8 cellular contexts compared by ENCODE assay signal in genomic region chr10:92573091-92573797, GRCh38. TPM values are rescaled to one million over a fixed set of nuclear protein-coding genes. Genes with fewer than 3 reads are reported as not detected.
DNase-seq lines count a peak whose midpoint lies in the region; ATAC-seq, FAIRE-seq and TF ChIP-seq lines count a peak whose summit lies in the region.

No MANE protein-coding gene starts in this region.

- H2AFZ ChIP-seq in H1 (ENCODE audit: low read length), result peak overlapping the region; percentile 44
- peak overlapping the region; percentile 96 for H2AFZ ChIP-seq in mesenchymal stem cell (ENCODE audit: low read depth, low read length)

- peaks cover 10% of the 10 kb centered on the region for H3K79me1 ChIP-seq in H1 (ENCODE audit: low read depth, low read length)
- peaks cover 7% of the 10 kb centered on the region for H3K79me1 ChIP-seq in mesenchymal stem cell (replicated peaks; ENCODE audit: low read length, poor library complexity, severe bottlenecking)

- H3K4me2 ChIP-seq in H1 (ENCODE audit: insufficient read depth in 1 of 2, low read depth in 2 of 2, low read length in 2 of 2), result peak overlapping the region; percentile 86 to 96
- peak overlapping the region; percentile 50 for H3K4me2 ChIP-seq in mesenchymal stem cell (ENCODE audit: low read length, poor library complexity, severe bottlenecking)

- H2BK15ac ChIP-seq in H1 (ENCODE audit: low read length) (no peak overlapping the region), mesenchymal stem cell (ENCODE audit: low read depth, poor library complexity, severe bottlenecking) (peak overlapping the region; percentile 86)

- no peak for TF ChIP-seq POLR2A in H1 (IDR thresholded peaks at IDR 0.05; ENCODE audit: control extremely low read depth in 1 of 2, low read depth in 2 of 2, low read length in 2 of 2)

- no peak for FAIRE-seq in H1 (lab: Jason Lieb, UNC)

- peak overlapping the region; percentile 55 to 81 (median 72) for H3K9ac ChIP-seq in H1 (replicated peaks in 1 of 4; ENCODE audit: extremely low read depth in 1 of 4, low read depth in 3 of 4, low read length in 3 of 4)
- H3K9ac ChIP-seq in mesenchymal stem cell (ENCODE audit: low read length), result peak overlapping the region; percentile 97

- H4K8ac ChIP-seq in H1 (ENCODE audit: extremely low read depth, insufficient read depth, low read length) (peak overlapping the region; percentile 93), mesenchymal stem cell (ENCODE audit: low read length) (peak overlapping the region; percentile 97)

- H3K27ac Mint-ChIP-seq in stimulated activated naive CD8-positive, alpha-beta T cell treated with anti-CD3 and anti-CD28 coated beads, Interleukin-15, amount 100 ng/mL, for 72 hours, result peak overlapping the region; percentile 49 to 97

- H3K4me3 ChIP-seq in H1 (ENCODE audit: extremely low read depth in 1 of 4, insufficient read depth in 2 of 4, low read depth in 3 of 4, low read length in 4 of 4) (peak overlapping the region; percentile 75 to 84 (median 79)), mesenchymal stem cell (ENCODE audit: insufficient read depth in 1 of 2, low read depth in 1 of 2, low read length in 2 of 2) (peak overlapping the region; percentile 90 to 94)

- H3K18ac ChIP-seq in H1 (ENCODE audit: extremely low read depth, low read length) (0 out of 2 replicates have a peak overlapping the region, but pooled peaks have one; percentile 48), mesenchymal stem cell (ENCODE audit: low read depth in 1 of 2, low read length in 2 of 2) (peak overlapping the region; percentile 98 to 99)

- ATAC-seq in GM19043 (IDR thresholded peaks at IDR 0.05; ENCODE audit: low read depth, unreplicated experiment), result peak; percentile 14
- ATAC-seq in stimulated activated naive CD8-positive, alpha-beta T cell treated with anti-CD3 and anti-CD28 coated beads, Interleukin-15, amount 100 ng/mL, for 72 hours, result peak; percentile 43
- no peak for ATAC-seq in HG03457 (IDR thresholded peaks at IDR 0.05; ENCODE audit: unreplicated experiment)

- 4% methylated on average over 44 of the region's 56 CpGs; no CpG with 5 or more reads in 1 of the 2 experiments for WGBS in H1 (ENCODE audit: extremely low coverage in 1 of 2, insufficient coverage in 1 of 2, insufficient read length in 1 of 2, insufficient replicate concordance in 2 of 2, low coverage in 1 of 2, low lambda C conversion rate in 2 of 2, missing lambda C conversion rate in 1 of 2), 2 experiments
- under 1% methylated on average over 55 of the region's 56 CpGs for WGBS in mesenchymal stem cell

- POLR2A ChIA-PET in H1 (lab: Charles Lee; ENCODE audit: partially characterized antibody), result interaction anchor here (0.6 to 4.3 kb wide), 8 partner anchors 16 to 55 kb away, joined by 3 to 34 read pairs (median 4); partner anchors contain the start of gene KIF11

- no peak overlapping the region for H4K91ac ChIP-seq in H1 (replicated peaks; ENCODE audit: insufficient read length, low read length)
- H4K91ac ChIP-seq in mesenchymal stem cell (ENCODE audit: low read length), result peak overlapping the region; percentile 92

- TF ChIP-seq EP300 in H1 (IDR thresholded peaks at IDR 0.05; ENCODE audit: borderline replicate concordance in 1 of 2, low read depth in 2 of 2, low read length in 2 of 2), result no peak

- CTCF ChIA-PET in H1 (lab: Charles Lee; ENCODE audit: partially characterized antibody), result interaction anchor here (0.6 to 8.0 kb wide), 13 partner anchors 12 to 270 kb away, joined by 3 to 51 read pairs (median 5); no protein-coding TSS in a partner anchor

- H3K9me3 ChIP-seq in H1 (ENCODE audit: insufficient read depth in 2 of 2, low read depth in 1 of 2, low read length in 1 of 2) (no peaks in the 10 kb centered on the region), mesenchymal stem cell (ENCODE audit: control insufficient read depth, low read length) (no peaks in the 10 kb centered on the region)

- H2AK5ac ChIP-seq in H1 (ENCODE audit: low read depth, low read length) (no peak overlapping the region), mesenchymal stem cell (ENCODE audit: low read length, severe bottlenecking) (no peak overlapping the region)

- H2BK12ac ChIP-seq in H1 (ENCODE audit: low read depth, low read length), result no peak overlapping the region
- peak overlapping the region in 1 of 2 experiments; percentile 67 for H2BK12ac ChIP-seq in mesenchymal stem cell (ENCODE audit: low read length in 2 of 2)

- H3K9me3 Mint-ChIP-seq in stimulated activated naive CD8-positive, alpha-beta T cell treated with anti-CD3 and anti-CD28 coated beads, Interleukin-15, amount 100 ng/mL, for 72 hours, result no peaks in the 10 kb centered on the region

- H4K5ac ChIP-seq in H1 (ENCODE audit: insufficient read length, low read depth, low read length), result peak overlapping the region; percentile 68

- peaks cover 2 to 8% (median 3%) of the 10 kb centered on the region in 4 experiments; a peak in 4 of 7 replicates for H3K4me1 ChIP-seq in H1 (replicated peaks in 1 of 4; ENCODE audit: control insufficient read depth in 3 of 4, insufficient read depth in 4 of 4, low read length in 3 of 4)
- peaks cover 4% of the 10 kb centered on the region for H3K4me1 ChIP-seq in mesenchymal stem cell (ENCODE audit: control insufficient read depth, insufficient read depth, low read depth, low read length)

- H3K23me2 ChIP-seq in H1 (ENCODE audit: low read depth, low read length), result peaks cover 5% of the 10 kb centered on the region; the same call in 1 of the 2 replicates

- peak; percentile 66 for DNase-seq in ACHN
- peak; percentile 53 for DNase-seq in LHCN-M2 (ENCODE audit: low read depth)
- DNase-seq in activated CD4-positive, alpha-beta T cell treated with anti-CD3 and anti-CD28 coated beads, Interleukin-2, amount 50 U/mL, for 1 hour, result peak; percentile 37
- peak in 1 of 2 experiments; percentile 70 for DNase-seq in H1 (ENCODE audit: low read depth in 1 of 2, low spot score in 2 of 2)
- DNase-seq in mesenchymal stem cell, result peak; percentile 68
- peak; percentile 30 to 49 for DNase-seq in stimulated activated naive CD8-positive, alpha-beta T cell treated with anti-CD3 and anti-CD28 coated beads, Interleukin-15, amount 100 ng/mL, for 72 hours

- H3K4me1 Mint-ChIP-seq in stimulated activated naive CD8-positive, alpha-beta T cell treated with anti-CD3 and anti-CD28 coated beads, Interleukin-15, amount 100 ng/mL, for 72 hours, result peaks cover 31% of the 10 kb centered on the region

- H2BK120ac ChIP-seq in H1 (replicated peaks; ENCODE audit: low read depth, low read length) (no peak overlapping the region), mesenchymal stem cell (ENCODE audit: low read depth, low read length) (peak overlapping the region; percentile 52)

- H3K56ac ChIP-seq in H1 (replicated peaks; ENCODE audit: insufficient read length, low read depth, low read length), result peak overlapping the region; percentile 39

- no peak overlapping the region for H2BK5ac ChIP-seq in H1 (ENCODE audit: low read depth, low read length)
- peak overlapping the region; percentile 96 for H2BK5ac ChIP-seq in mesenchymal stem cell (ENCODE audit: low read depth, low read length, poor library complexity, severe bottlenecking)

- TF ChIP-seq RAD21 in H1 (IDR thresholded peaks at IDR 0.05 in 1 of 2, conservative IDR thresholded peaks at IDR 0.05 in 1 of 2; ENCODE audit: low read depth in 2 of 2, low read length in 2 of 2), result no peak

- no peak overlapping the region for H3K4ac ChIP-seq in H1 (replicated peaks; ENCODE audit: insufficient read length, low read depth, low read length)
- H3K4ac ChIP-seq in mesenchymal stem cell (ENCODE audit: low read depth in 1 of 2, low read length in 2 of 2), result peak overlapping the region; percentile 85 to 92

- no peaks in the 10 kb centered on the region for H3K27me3 Mint-ChIP-seq in stimulated activated naive CD8-positive, alpha-beta T cell treated with anti-CD3 and anti-CD28 coated beads, Interleukin-15, amount 100 ng/mL, for 72 hours

- no peaks in the 10 kb centered on the region; a peak in 1 of 8 replicates for H3K36me3 ChIP-seq in H1 (ENCODE audit: control insufficient read depth in 2 of 4, insufficient read depth in 4 of 4, low read length in 3 of 4)
- no peaks in the 10 kb centered on the region for H3K36me3 ChIP-seq in mesenchymal stem cell (ENCODE audit: control insufficient read depth in 1 of 2, insufficient read depth in 2 of 2, low read depth in 1 of 2, low read length in 2 of 2)

- peak overlapping the region; percentile 77; the same call in 1 of the 2 replicates for H3K27ac ChIP-seq in H1 (ENCODE audit: low read depth, low read length)
- peak overlapping the region; percentile 80 for H3K27ac ChIP-seq in mesenchymal stem cell (ENCODE audit: low read length, poor library complexity, severe bottlenecking)

- H4K20me1 ChIP-seq in H1 (replicated peaks in 1 of 2; ENCODE audit: control insufficient read depth in 1 of 2, insufficient read depth in 2 of 2, low read length in 2 of 2), result peaks cover 1 to 4% of the 10 kb centered on the region in 2 experiments

- H3K23ac ChIP-seq in H1 (ENCODE audit: insufficient read length) (no peak overlapping the region), mesenchymal stem cell (ENCODE audit: low read length in 2 of 2) (peak overlapping the region in 1 of 2 experiments; percentile 23)

- peak overlapping the region; percentile 68 for H3K4me3 Mint-ChIP-seq in stimulated activated naive CD8-positive, alpha-beta T cell treated with anti-CD3 and anti-CD28 coated beads, Interleukin-15, amount 100 ng/mL, for 72 hours

- H3K14ac ChIP-seq in H1 (ENCODE audit: insufficient read length) (no peak overlapping the region), mesenchymal stem cell (ENCODE audit: low read length in 2 of 2) (peak overlapping the region in 1 of 2 experiments; percentile 98)

- H3K27me3 ChIP-seq in H1 (replicated peaks in 1 of 4; ENCODE audit: control insufficient read depth in 3 of 4, extremely low read depth in 1 of 4, insufficient read depth in 3 of 4, low read length in 3 of 4), result no peaks in the 10 kb centered on the region
- H3K27me3 ChIP-seq in mesenchymal stem cell (ENCODE audit: control insufficient read depth in 1 of 2, insufficient read depth in 1 of 2, low read length in 2 of 2), result no peaks in the 10 kb centered on the region

- H3K79me2 ChIP-seq in H1 (ENCODE audit: control insufficient read depth in 1 of 2, insufficient read depth in 2 of 2, low read length in 2 of 2), result peaks cover 0 to 36% of the 10 kb centered on the region in 2 experiments; a peak in 2 of 4 replicates

- H2BK20ac ChIP-seq in H1 (ENCODE audit: low read length), result no peak overlapping the region

- in situ Hi-C loops in ACHN (cut with HindIII; ENCODE audit: low pct_ligation_motif_present, low pct_unique_long_range_greater_than_20kb, low sequenced_read_pairs), result no loop called here

- TF ChIP-seq CTCF in H1 (IDR thresholded peaks at IDR 0.05; ENCODE audit: control extremely low read depth in 1 of 3, insufficient read depth in 1 of 3, low read depth in 1 of 3, low read length in 3 of 3), result no peak

RNA-seq across cellular contexts. Expression of gene IDE, which starts 0.6 kb away (rescaled TPM):
- total RNA-seq in LHCN-M2 (2014; rRNA removed), result 25.3 and 27.0 TPM in 2 replicates
- 9.2 TPM for polyA plus RNA-seq in LHCN-M2 (2012)
- total RNA-seq in H1 (2021; fragmentation: NEBNext Ultra II Directional; extraction: Animal tissue kit (Norgen Biotek cat#: 25700)), result 51.2 and 52.7 TPM in 2 replicates
- polyA plus RNA-seq in H1 (2011; rRNA removed), result 7.3 and 12.7 TPM in 2 replicates
- 11.3 TPM for polyA plus RNA-seq in H1 (2011; cell fraction: cytosol; rRNA removed)
- 17.0 TPM for polyA plus RNA-seq in H1 (2011; cell fraction: nucleus; rRNA removed)
- 16.5 to 30.6 TPM (median 23.7 TPM) in 4 replicates for polyA plus RNA-seq in H1 (2012, experiment 1 of 2)
- 1.5 TPM for polyA plus RNA-seq in H1 (2012, experiment 2 of 2)
- 17.6 TPM for polyA plus RNA-seq in H1 (2013, experiment 1 of 2)
- polyA plus RNA-seq in H1 (2013, experiment 2 of 2), result 17.6 TPM
- 62.0 and 110 TPM in 2 replicates for polyA minus RNA-seq in H1 (2011; rRNA and poly(A)+ RNA removed)
- polyA minus RNA-seq in H1 (2011; cell fraction: cytosol; rRNA and poly(A)+ RNA removed), result 22.4 TPM
- 37.4 TPM for polyA minus RNA-seq in H1 (2011; cell fraction: nucleus; rRNA and poly(A)+ RNA removed)
- polyA plus RNA-seq in mesenchymal stem cell (2013, experiment 1 of 2), result 18.5 TPM
- polyA plus RNA-seq in mesenchymal stem cell (2013, experiment 2 of 2), result 18.4 TPM

RNA-seq across cellular contexts. Expression of gene KIF11, which starts 19.7 kb away (rescaled TPM):
- total RNA-seq in LHCN-M2 (2014; rRNA removed), result 61.3 and 66.2 TPM in 2 replicates
- polyA plus RNA-seq in LHCN-M2 (2012), result 8.7 TPM
- 58.7 and 59.2 TPM in 2 replicates for total RNA-seq in H1 (2021; fragmentation: NEBNext Ultra II Directional; extraction: Animal tissue kit (Norgen Biotek cat#: 25700))
- polyA plus RNA-seq in H1 (2011; rRNA removed), result 5.9 and 11.1 TPM in 2 replicates
- 16.0 TPM for polyA plus RNA-seq in H1 (2011; cell fraction: cytosol; rRNA removed)
- 3.5 TPM for polyA plus RNA-seq in H1 (2011; cell fraction: nucleus; rRNA removed)
- polyA plus RNA-seq in H1 (2012, experiment 1 of 2), result 16.5 to 37.1 TPM (median 21.6 TPM) in 4 replicates
- polyA plus RNA-seq in H1 (2012, experiment 2 of 2), result 1.9 TPM
- polyA plus RNA-seq in H1 (2013, experiment 1 of 2), result 27.2 TPM
- 25.2 TPM for polyA plus RNA-seq in H1 (2013, experiment 2 of 2)
- polyA minus RNA-seq in H1 (2011; rRNA and poly(A)+ RNA removed), result 16.5 and 20.6 TPM in 2 replicates
- polyA minus RNA-seq in H1 (2011; cell fraction: cytosol; rRNA and poly(A)+ RNA removed), result 17.5 TPM
- 18.9 TPM for polyA minus RNA-seq in H1 (2011; cell fraction: nucleus; rRNA and poly(A)+ RNA removed)
- 4.4 TPM for polyA plus RNA-seq in mesenchymal stem cell (2013, experiment 1 of 2)
- 4.7 TPM for polyA plus RNA-seq in mesenchymal stem cell (2013, experiment 2 of 2)
